In the genomic region with DNA sequence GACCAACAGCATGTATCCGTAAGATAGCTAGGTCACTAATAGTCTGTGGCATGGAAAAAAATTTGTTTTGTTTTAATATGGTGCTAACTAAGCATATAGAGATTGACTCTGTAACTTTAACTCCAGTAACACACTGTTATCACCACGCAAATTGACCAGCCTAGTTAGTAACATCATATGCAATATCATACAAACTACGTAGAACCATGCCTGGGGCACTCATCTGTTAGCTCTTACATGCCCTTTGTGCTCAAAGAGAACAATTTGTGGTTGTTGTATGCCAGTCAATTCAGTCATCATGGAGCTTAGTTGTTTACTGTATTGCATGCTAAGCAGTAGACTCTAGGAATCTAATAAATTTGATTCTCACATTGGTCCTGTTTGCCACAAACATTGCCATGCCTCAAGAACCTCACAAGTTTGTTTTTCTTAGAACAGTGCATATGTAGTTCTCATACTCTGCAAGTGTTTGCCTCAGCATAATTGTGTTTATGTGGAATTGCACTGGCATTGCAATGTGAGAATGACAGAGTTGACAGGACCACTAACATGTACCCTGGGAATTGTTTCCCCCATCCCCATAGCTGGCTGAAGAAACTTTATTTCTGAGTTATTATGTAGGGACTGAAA, we compare ENCODE assay signal across 8 cellular contexts.
DNase-seq lines count a peak whose midpoint lies in the region; ATAC-seq and TF ChIP-seq lines count a peak whose summit lies in the region.
"Not testable (repeated sequence)": the region's sequence is repeated elsewhere in the genome, so short reads cannot be mapped to it uniquely, and the experiment has no call there.

No MANE protein-coding gene starts in this region.

- not testable (repeated sequence) for H3K4me3 ChIP-seq in heart left ventricle

- intact Hi-C loops in heart left ventricle (cut with DNase I) = not testable (repeated sequence)

- H3K9me3 ChIP-seq in heart left ventricle = not testable (repeated sequence)

- H3K27ac ChIP-seq in angular gyrus (ENCODE audit: low read depth, low read length) (peak overlapping the region; percentile 40), cingulate gyrus (ENCODE audit: low read depth, low read length) (peak overlapping the region; percentile 77), heart left ventricle (peak overlapping the region in 2 of 12 donors; percentile 6 to 12), temporal lobe (ENCODE audit: low read depth, low read length) (peak overlapping the region; percentile 81)

- 63 to 79% (median 70%) methylated on average over 3 of the region's 3 CpGs for WGBS in heart left ventricle, 4 donors

- ATAC-seq in heart left ventricle = peak in 3 of 4 donors; percentile 35 to 65 (median 45)

- peak; percentile 76 for DNase-seq in H4 (ENCODE audit: low spot score)
- DNase-seq in NCI-H460 (ENCODE audit: extremely low read depth, low read depth) = peak; percentile 18
- peak; percentile 38 for DNase-seq in fibroblast of gingiva (ENCODE audit: low read depth)
- DNase-seq in heart left ventricle = not testable (repeated sequence)
- DNase-seq in pons (ENCODE audit: low spot score) = peak; percentile 61

- TF ChIP-seq CTCF in heart left ventricle (IDR thresholded peaks at IDR 0.05) = not testable (repeated sequence)

- H3K36me3 ChIP-seq in heart left ventricle = peaks cover 0 to 10% (median 0%) of the 10 kb centered on the region in 9 donors

- H3K27me3 ChIP-seq in heart left ventricle = not testable (repeated sequence)

- H3K4me1 ChIP-seq in heart left ventricle = peaks cover 0 to 59% (median 12%) of the 10 kb centered on the region in 12 donors

- TF ChIP-seq POLR2A in heart left ventricle (IDR thresholded peaks at IDR 0.05) = not testable (repeated sequence)
